11 cellular contexts compared by ENCODE assay signal in genomic region chr9:129936222-129936621, GRCh38.
DNase-seq lines count a peak whose midpoint lies in the region; ATAC-seq and TF ChIP-seq lines count a peak whose summit lies in the region.
"Had no signal": no experiment of that assay in that cellular context is flagged by ENCODE, and none has a peak within 500 bp of the region (broad histone marks: within the 10 kb centered on the region; RNA-seq: fewer than 3 reads in every experiment).

No MANE protein-coding gene starts in this region.

- H3K27ac ChIP-seq in IMR-90 (ENCODE audit: insufficient read depth, low read length) (no peak overlapping the region), thyroid gland (no peak overlapping the region)
- H3K27ac ChIP-seq: testis had no signal

- intact Hi-C loops in IMR-90 (cut with micrococcal nuclease): no loop called here
- intact Hi-C loops in thyroid gland (cut with DNase I): no loop called here

- H3K18ac ChIP-seq in IMR-90 (ENCODE audit: low read depth, low read length): no peak overlapping the region

- H2AK9ac ChIP-seq in IMR-90 (replicated peaks; ENCODE audit: low read depth, low read length, poor library complexity): no peak overlapping the region

- H4K91ac ChIP-seq in IMR-90 (ENCODE audit: insufficient read depth, low read depth, low read length): no peak overlapping the region

- no peak overlapping the region for H2BK20ac ChIP-seq in IMR-90 (ENCODE audit: low read depth, low read length)

- H3K79me1 ChIP-seq in IMR-90 (ENCODE audit: low read depth in 1 of 2, low read length in 2 of 2): 0 out of 4 replicates have a peak, but pooled peaks cover 0 to 3% of the 10 kb centered on the region in 2 experiments

- H3K27me3 ChIP-seq in IMR-90 (ENCODE audit: control insufficient read depth, insufficient read depth, low read length): no peaks in the 10 kb centered on the region
- H3K27me3 ChIP-seq in thyroid gland: no peaks in the 10 kb centered on the region
- H3K27me3 ChIP-seq: heart left ventricle, testis had no signal

- WGBS in IMR-90 (ENCODE audit: extremely low coverage in 2 of 2, insufficient read length in 1 of 2), 2 experiments: no CpG with 5 or more reads among the region's 5 CpGs
- WGBS in thyroid gland, 2 donors: 74% methylated on average over 5 of the region's 5 CpGs

- peak; percentile 51 for DNase-seq in D341Med (ENCODE audit: low spot score)
- no peak for DNase-seq in IMR-90
- DNase-seq in cerebellum (ENCODE audit: low spot score): peak; percentile 91
- DNase-seq in pons (ENCODE audit: low spot score): peak; percentile 61
- no peak for DNase-seq in thyroid gland
- no peak for DNase-seq in NCI-H2029 treated with DMSO at 0.1 percent for 48 hours (lab: John Stamatoyannopoulos, UW)
- DNase-seq: activated CD4-positive, CD25-positive, alpha-beta regulatory T cell; heart left ventricle; NCI-H187 treated with DMSO at 0.1 percent for 48 hours; testis had no signal

- H4K20me1 ChIP-seq in IMR-90 (ENCODE audit: insufficient read depth, low read length): no peaks in the 10 kb centered on the region

- H2AFZ ChIP-seq in IMR-90 (replicated peaks; ENCODE audit: low read length, poor library complexity): no peak overlapping the region

- H4K5ac ChIP-seq in IMR-90 (ENCODE audit: low read depth, low read length): no peak overlapping the region

- ATAC-seq in IMR-90 (ENCODE audit: low read depth) (no peak), HG03280 (IDR thresholded peaks at IDR 0.05; ENCODE audit: unreplicated experiment) (no peak)
- ATAC-seq: heart left ventricle had no signal

- H3K56ac ChIP-seq in IMR-90 (ENCODE audit: extremely low read depth, insufficient read depth, low read length): no peak overlapping the region

- in situ Hi-C loops in IMR-90 (cut with MboI; ENCODE audit: low sequenced_read_pairs): no loop called here

- POLR2A ChIA-PET in IMR-90 (lab: Charles Lee; ENCODE audit: unreplicated experiment): no interaction called here

- no peaks in the 10 kb centered on the region for H3K9me3 ChIP-seq in IMR-90 (ENCODE audit: control insufficient read depth, insufficient read depth, low read length)
- no peaks in the 10 kb centered on the region for H3K9me3 ChIP-seq in thyroid gland
- H3K9me3 ChIP-seq: heart left ventricle, testis had no signal

- H3K4me1 ChIP-seq in IMR-90 (ENCODE audit: control insufficient read depth, insufficient read depth, low read length) (peaks cover 29% of the 10 kb centered on the region), thyroid gland (peaks cover 21 to 42% of the 10 kb centered on the region in 2 donors)

- TF ChIP-seq CTCF in IMR-90 (conservative IDR thresholded peaks at IDR 0.05; ENCODE audit: low read depth, low read length) (no peak), thyroid gland (IDR thresholded peaks at IDR 0.05) (no peak)

- CTCF ChIA-PET in IMR-90 (lab: Yijun Ruan, JAX): no interaction called here

- no peak for TF ChIP-seq POLR2A in IMR-90 (IDR thresholded peaks at IDR 0.05; ENCODE audit: low read depth, low read length)
- no peak for TF ChIP-seq POLR2A in thyroid gland (IDR thresholded peaks at IDR 0.05)

- H3K9me1 ChIP-seq in IMR-90 (ENCODE audit: insufficient read depth, low read length): peaks cover 3% of the 10 kb centered on the region; the same call in 1 of the 2 replicates

- no peak overlapping the region for H2BK5ac ChIP-seq in IMR-90 (ENCODE audit: low read depth, low read length, poor library complexity, severe bottlenecking)

- no peak overlapping the region for H2BK15ac ChIP-seq in IMR-90 (ENCODE audit: low read depth, low read length)

- no peak overlapping the region for H3K4me3 ChIP-seq in IMR-90 (ENCODE audit: insufficient read depth, low read depth, low read length)
- H3K4me3 ChIP-seq in thyroid gland (replicated peaks in 1 of 3): no peak overlapping the region
- H3K4me3 ChIP-seq: heart left ventricle, testis had no signal

- H2AK5ac ChIP-seq in IMR-90 (ENCODE audit: low read depth, low read length): 0 out of 2 replicates have a peak overlapping the region, but pooled peaks have one; percentile 61

- no peak overlapping the region for H3K4ac ChIP-seq in IMR-90 (ENCODE audit: low read depth, low read length)

- H3K23ac ChIP-seq in IMR-90 (ENCODE audit: low read depth, low read length): no peak overlapping the region

- no peak for TF ChIP-seq RAD21 in IMR-90 (IDR thresholded peaks at IDR 0.05; ENCODE audit: low read length)

- no peak overlapping the region for H3K9ac ChIP-seq in IMR-90 (ENCODE audit: low read depth, low read length)

- H3K4me2 ChIP-seq in IMR-90 (ENCODE audit: low read depth, low read length): no peak overlapping the region

- H3K14ac ChIP-seq in IMR-90 (replicated peaks; ENCODE audit: low read depth, low read length): no peak overlapping the region

- H3K36me3 ChIP-seq in IMR-90 (ENCODE audit: control insufficient read depth, insufficient read depth, low read length) (no peaks in the 10 kb centered on the region), thyroid gland (no peaks in the 10 kb centered on the region)

- no peak overlapping the region for H2BK120ac ChIP-seq in IMR-90 (ENCODE audit: low read depth, low read length)

- no TSS peak for BruUV-seq in IMR-90 (replicated peaks; lab: Mats Ljungman, UMichigan)

- no peak overlapping the region for H4K8ac ChIP-seq in IMR-90 (ENCODE audit: low read depth in 2 of 2, low read length in 2 of 2)

- dilution Hi-C loops in IMR-90 (cut with HindIII; ENCODE audit: low sequenced_read_pairs, unreplicated experiment): no loop called here

TF ChIP-seq in IMR-90, 13 proteins besides CTCF, POLR2A, EP300 and RAD21:
- TF ChIP-seq CEBPB (IDR thresholded peaks at IDR 0.05; ENCODE audit: low read depth, low read length) (no peak), RFX5 (IDR thresholded peaks at IDR 0.05; ENCODE audit: low read depth, low read length) (no peak), FOS (IDR thresholded peaks at IDR 0.05; ENCODE audit: low read depth, low read length) (no peak), NFE2L2 (IDR thresholded peaks at IDR 0.05; ENCODE audit: low read depth, low read length) (no peak), ELK1 (IDR thresholded peaks at IDR 0.05; ENCODE audit: borderline replicate concordance, low read depth, low read length) (no peak), MAFK (IDR thresholded peaks at IDR 0.05; ENCODE audit: low read depth, low read length) (no peak), MXI1 (IDR thresholded peaks at IDR 0.05; ENCODE audit: borderline replicate concordance, low read depth, low read length) (no peak), CHD1 (IDR thresholded peaks at IDR 0.05; ENCODE audit: low read depth, low read length) (no peak), RCOR1 (IDR thresholded peaks at IDR 0.05; ENCODE audit: insufficient replicate concordance, low read length) (no peak), USF2 (IDR thresholded peaks at IDR 0.05; ENCODE audit: low read depth, low read length) (no peak), MAZ (IDR thresholded peaks at IDR 0.05; ENCODE audit: borderline replicate concordance, low read depth, low read length) (no peak), SMC3 (IDR thresholded peaks at IDR 0.05; ENCODE audit: low read depth, low read length) (no peak)

Comparison
In these comparisons a context has a peak if more than half of its experiments do, and no peak if none do; other contexts are left out.
1. DNase-seq: peak in D341Med (single experiment), cerebellum (single experiment) and pons (single experiment); none in IMR-90 (single experiment), thyroid gland (0 of 2) and NCI-H2029 treated with DMSO at 0.1 percent for 48 hours (single experiment).